Comparison of ENCODE assay signal across 14 cellular contexts in genomic region chr9:124505006-124505900, GRCh38. TPM values are rescaled to one million over a fixed set of nuclear protein-coding genes. Genes with fewer than 3 reads are reported as not detected.
DNase-seq lines count a peak whose midpoint lies in the region; ATAC-seq and TF ChIP-seq lines count a peak whose summit lies in the region.
"Had no signal": no experiment of that assay in that cellular context is flagged by ENCODE, and none has a peak within 500 bp of the region (broad histone marks: within the 10 kb centered on the region; RNA-seq: fewer than 3 reads in every experiment).

No MANE protein-coding gene starts in this region.

- 26% methylated on average over 69 of the region's 69 CpGs for WGBS in right cardiac atrium
- 51 to 58% methylated on average over 60 to 61 of the region's 69 CpGs for WGBS in mesodermal cell (ENCODE audit: insufficient coverage in 2 of 2), 2 experiments

- no peaks in the 10 kb centered on the region for H3K9me3 Mint-ChIP-seq in chondrocyte (ENCODE audit: low read depth)
- no peaks in the 10 kb centered on the region for H3K9me3 Mint-ChIP-seq in type B pancreatic cell
- H3K9me3 Mint-ChIP-seq in T-helper 2 cell treated with Interferon-gamma antibody and Interleukin-4, amounts not matched to agents 5 μg/mL and 100 μg/mL, for 36 hours: no peaks in the 10 kb centered on the region

- H3K9me3 ChIP-seq in right cardiac atrium (ENCODE audit: control insufficient read depth, low read length): no peaks in the 10 kb centered on the region
- H3K9me3 ChIP-seq in mesodermal cell (ENCODE audit: control insufficient read depth, low read length): no peaks in the 10 kb centered on the region
- H3K9me3 ChIP-seq: vagina had no signal

- intact Hi-C loops in right cardiac atrium (cut with DNase I) (no loop called here), cardiac septum (cut with DNase I) (no loop called here)

- no peaks in the 10 kb centered on the region for H3K27me3 ChIP-seq in right cardiac atrium (ENCODE audit: control insufficient read depth, insufficient read depth)

- H3K36me3 Mint-ChIP-seq in chondrocyte (ENCODE audit: low read depth) (peaks cover 2% of the 10 kb centered on the region), type B pancreatic cell (no peaks in the 10 kb centered on the region)
- peaks cover 2% of the 10 kb centered on the region for H3K36me3 Mint-ChIP-seq in T-helper 2 cell treated with Interferon-gamma antibody and Interleukin-4, amounts not matched to agents 5 μg/mL and 100 μg/mL, for 36 hours (ENCODE audit: low read depth)

- DNase-seq in right cardiac atrium (peak in 2 of 3 donors; percentile 24 to 44), cardiac septum (ENCODE audit: low spot score) (no peak), chondrocyte (ENCODE audit: low spot score) (peak; percentile 82), type B pancreatic cell (ENCODE audit: extremely low spot score, unreplicated experiment) (no peak), activated gamma-delta T cell (lab: John Stamatoyannopoulos, UW) (no peak)
- no peak for DNase-seq in T-helper 2 cell treated with Interferon-gamma antibody and Interleukin-4, amounts not matched to agents 5 μg/mL and 100 μg/mL, for 36 hours (ENCODE audit: low spot score)
- DNase-seq: DMS 273 treated with DMSO at 0.1 percent for 48 hours, foreskin melanocyte, Karpas-422, NCI-H1694 treated with DMSO at 0.1 percent for 48 hours, NCI-H774 had no signal

- TF ChIP-seq CTCF in chondrocyte (IDR thresholded peaks at IDR 0.05) (no peak), type B pancreatic cell (conservative IDR thresholded peaks at IDR 0.05) (no peak)

- H3K4me3 ChIP-seq in right cardiac atrium (ENCODE audit: low read length): peak overlapping the region; percentile 37
- H3K4me3 ChIP-seq in mesodermal cell (ENCODE audit: extremely low read depth, insufficient read depth, low read length, poor library complexity, severe bottlenecking): peak overlapping the region; percentile 8

- H3K36me3 ChIP-seq in mesodermal cell (ENCODE audit: control insufficient read depth, insufficient read depth, low read length): no peaks in the 10 kb centered on the region
- H3K36me3 ChIP-seq: vagina had no signal

- H3K4me3 Mint-ChIP-seq in chondrocyte (ENCODE audit: unreplicated experiment) (peak overlapping the region; percentile 9), type B pancreatic cell (peak overlapping the region; percentile 67)
- H3K4me3 Mint-ChIP-seq in T-helper 2 cell treated with Interferon-gamma antibody and Interleukin-4, amounts not matched to agents 5 μg/mL and 100 μg/mL, for 36 hours: no peak overlapping the region

- H3K4me1 ChIP-seq in right cardiac atrium (ENCODE audit: control insufficient read depth, insufficient read depth, low read length) (no peaks in the 10 kb centered on the region), mesodermal cell (ENCODE audit: control insufficient read depth, insufficient read depth, low read length, poor library complexity, severe bottlenecking) (no peaks in the 10 kb centered on the region)

- H3K27me3 Mint-ChIP-seq in chondrocyte (ENCODE audit: low read depth) (peaks cover 31% of the 10 kb centered on the region), type B pancreatic cell (peaks cover 52% of the 10 kb centered on the region)
- H3K27me3 Mint-ChIP-seq in T-helper 2 cell treated with Interferon-gamma antibody and Interleukin-4, amounts not matched to agents 5 μg/mL and 100 μg/mL, for 36 hours (ENCODE audit: low read depth): peaks cover 34% of the 10 kb centered on the region

- H3K27ac Mint-ChIP-seq in chondrocyte (ENCODE audit: unreplicated experiment) (no peak overlapping the region), type B pancreatic cell (no peak overlapping the region)
- H3K27ac Mint-ChIP-seq in T-helper 2 cell treated with Interferon-gamma antibody and Interleukin-4, amounts not matched to agents 5 μg/mL and 100 μg/mL, for 36 hours: no peak overlapping the region

- no peak for ATAC-seq in right cardiac atrium
- ATAC-seq in GM21515 (IDR thresholded peaks at IDR 0.05; ENCODE audit: unreplicated experiment): no peak

- peaks cover 5% of the 10 kb centered on the region for H3K4me1 Mint-ChIP-seq in chondrocyte (ENCODE audit: low read depth)
- peaks cover 4% of the 10 kb centered on the region for H3K4me1 Mint-ChIP-seq in type B pancreatic cell (ENCODE audit: unreplicated experiment)
- H3K4me1 Mint-ChIP-seq in T-helper 2 cell treated with Interferon-gamma antibody and Interleukin-4, amounts not matched to agents 5 μg/mL and 100 μg/mL, for 36 hours (ENCODE audit: low read depth): peaks cover 4% of the 10 kb centered on the region

- H3K27ac ChIP-seq in right cardiac atrium (ENCODE audit: low read length) (no peak overlapping the region), mesodermal cell (ENCODE audit: low read depth, low read length, severe bottlenecking) (no peak overlapping the region)
- H3K27ac ChIP-seq: vagina had no signal

RNA-seq across cellular contexts. Expression of gene NR5A1, which starts 1.9 kb away (rescaled TPM):
- not detected for total RNA-seq in right cardiac atrium
- not detected for polyA plus RNA-seq in right cardiac atrium
- not detected for total RNA-seq in cardiac septum
- total RNA-seq in chondrocyte: not detected in 3 replicates
- 1.00 TPM for polyA plus RNA-seq in mesodermal cell (2013, experiment 1 of 2)
- polyA plus RNA-seq in mesodermal cell (2013, experiment 2 of 2): 0.56 TPM
- 0.12 and 0.26 TPM in 2 replicates for total RNA-seq in type B pancreatic cell (ENCODE audit: low replicate concordance)

RNA-seq across cellular contexts. Expression of gene ADGRD2, which starts 55.0 kb away (rescaled TPM):
- total RNA-seq in right cardiac atrium: under 1 TPM in 2 of 4 donors, not detected in 2; 0.15 to 0.29 TPM
- polyA plus RNA-seq in right cardiac atrium: 0.05 TPM
- not detected for total RNA-seq in cardiac septum
- not detected in 3 replicates for total RNA-seq in chondrocyte
- polyA plus RNA-seq in mesodermal cell (2013, experiment 1 of 2): not detected
- polyA plus RNA-seq in mesodermal cell (2013, experiment 2 of 2): not detected
- total RNA-seq in type B pancreatic cell (ENCODE audit: low replicate concordance): 0.21 and 0.31 TPM in 2 replicates

Comparison
In these comparisons a context has a peak if more than half of its experiments do, and no peak if none do; other contexts are left out.
1. DNase-seq: peak in right cardiac atrium (2 of 3) and chondrocyte (single experiment); none in cardiac septum (single experiment), type B pancreatic cell (single experiment), activated gamma-delta T cell (single experiment) and T-helper 2 cell treated with Interferon-gamma antibody and Interleukin-4, amounts not matched to agents 5 μg/mL and 100 μg/mL, for 36 hours (single experiment).